In the genomic region with DNA sequence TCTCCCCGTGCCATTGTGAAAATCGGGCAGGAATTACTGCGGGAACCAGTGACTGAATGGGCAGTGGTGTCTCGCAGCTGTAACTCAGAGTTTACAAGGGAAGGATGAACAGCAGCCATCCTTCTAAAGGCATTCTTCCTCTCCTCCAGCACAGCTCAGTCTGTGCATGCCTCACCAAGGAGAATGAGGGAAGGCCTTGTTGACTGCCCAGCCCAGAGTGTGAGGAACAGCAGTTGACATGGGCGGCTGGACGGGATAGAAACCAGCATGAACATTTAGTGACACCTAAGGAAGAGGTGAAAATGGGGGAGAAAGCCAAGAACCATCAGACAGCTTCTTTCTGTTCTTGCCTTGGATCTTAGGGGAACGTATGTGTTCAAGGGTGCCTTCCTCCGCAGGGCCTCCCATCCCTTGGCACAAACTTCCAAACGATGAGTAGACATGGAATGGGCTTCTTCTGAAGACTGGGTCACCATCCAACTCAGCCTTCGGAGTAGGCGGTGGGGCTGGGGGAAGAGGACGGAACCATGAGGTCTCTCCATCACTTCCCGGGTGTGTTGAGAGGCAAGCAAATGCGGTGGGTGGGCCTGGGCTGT, we compare ENCODE assay signal across 10 cellular contexts. TPM values are rescaled to one million over a fixed set of nuclear protein-coding genes. Genes with fewer than 3 reads are reported as not detected.
A peak's percentile ranks its signal among the peaks of the same experiment; 100 is the strongest.
DNase-seq lines count a peak whose midpoint lies in the region; ATAC-seq and TF ChIP-seq lines count a peak whose summit lies in the region.
"Had no signal": no experiment of that assay in that cellular context is flagged by ENCODE, and none has a peak within 500 bp of the region (broad histone marks: within the 10 kb centered on the region; RNA-seq: fewer than 3 reads in every experiment).

No MANE protein-coding gene starts in this region.

- H3K9me3 ChIP-seq in stomach (no peaks in the 10 kb centered on the region), Peyer's patch (no peaks in the 10 kb centered on the region)

- H3K4me3 Mint-ChIP-seq in activated CD8-positive, alpha-beta memory T cell treated with anti-CD3 and anti-CD28 coated beads, Interleukin-2, amount 10 ng/mL, durations not matched to agents 7 days and 5 days, result peak overlapping the region; percentile 68
- peak overlapping the region; percentile 61 for H3K4me3 Mint-ChIP-seq in activated T-helper 17 cell treated with anti-CD3 and anti-CD28 coated beads, Interleukin-2, amount 50 U/mL, for 72 hours

- H3K36me3 ChIP-seq in stomach (no peaks in the 10 kb centered on the region), Peyer's patch (no peaks in the 10 kb centered on the region)

- peaks cover 62% of the 10 kb centered on the region for H3K27me3 Mint-ChIP-seq in activated CD8-positive, alpha-beta memory T cell treated with anti-CD3 and anti-CD28 coated beads, Interleukin-2, amount 10 ng/mL, durations not matched to agents 7 days and 5 days
- peaks cover 58% of the 10 kb centered on the region for H3K27me3 Mint-ChIP-seq in activated T-helper 17 cell treated with anti-CD3 and anti-CD28 coated beads, Interleukin-2, amount 50 U/mL, for 72 hours

- H3K4me1 Mint-ChIP-seq in activated CD8-positive, alpha-beta memory T cell treated with anti-CD3 and anti-CD28 coated beads, Interleukin-2, amount 10 ng/mL, durations not matched to agents 7 days and 5 days, result peaks cover 11% of the 10 kb centered on the region
- H3K4me1 Mint-ChIP-seq in activated T-helper 17 cell treated with anti-CD3 and anti-CD28 coated beads, Interleukin-2, amount 50 U/mL, for 72 hours, result no peaks in the 10 kb centered on the region

- ATAC-seq in activated CD8-positive, alpha-beta memory T cell treated with anti-CD3 and anti-CD28 coated beads, Interleukin-2, amount 10 ng/mL, durations not matched to agents 7 days and 5 days, result no peak
- ATAC-seq in activated T-helper 17 cell treated with anti-CD3 and anti-CD28 coated beads, Interleukin-2, amount 50 U/mL, for 72 hours (replicated peaks), result no peak

- no peaks in the 10 kb centered on the region for H3K36me3 Mint-ChIP-seq in activated CD8-positive, alpha-beta memory T cell treated with anti-CD3 and anti-CD28 coated beads, Interleukin-2, amount 10 ng/mL, durations not matched to agents 7 days and 5 days
- H3K36me3 Mint-ChIP-seq in activated T-helper 17 cell treated with anti-CD3 and anti-CD28 coated beads, Interleukin-2, amount 50 U/mL, for 72 hours (ENCODE audit: low read depth), result peaks cover 6% of the 10 kb centered on the region

- H3K4me3 ChIP-seq in stomach, result peak overlapping the region; percentile 62 to 87 (median 68)
- peak overlapping the region in 2 of 4 donors; percentile 44 to 57 for H3K4me3 ChIP-seq in Peyer's patch

- TF ChIP-seq CTCF in stomach (IDR thresholded peaks at IDR 0.05) (no peak), Peyer's patch (IDR thresholded peaks at IDR 0.05) (no peak)

- DNase-seq in activated CD8-positive, alpha-beta memory T cell treated with anti-CD3 and anti-CD28 coated beads, Interleukin-2, amount 10 ng/mL, durations not matched to agents 7 days and 5 days, result no peak
- DNase-seq in activated CD8-positive, alpha-beta memory T cell treated with anti-CD3 and anti-CD28 coated beads, Interleukin-2, amount 50 U/mL, for 4 hours, result no peak
- DNase-seq in left kidney (ENCODE audit: low read depth, low spot score), result peak; percentile 9
- DNase-seq in stomach, result no peak
- DNase-seq in Peyer's patch, result no peak
- no peak for DNase-seq in SKM-1 treated with dmso at 0.1 percent for 144 hours (lab: John Stamatoyannopoulos, UW; ENCODE audit: unreplicated experiment)
- no peak for DNase-seq in LoVo (ENCODE audit: low spot score)
- DNase-seq: NCI-H1694 treated with DMSO at 0.1 percent for 48 hours had no signal

- H3K27ac ChIP-seq in stomach, result peak overlapping the region in 1 of 5 donors; percentile 72
- H3K27ac ChIP-seq in Peyer's patch, result peak overlapping the region in 1 of 4 donors; percentile 33
- H3K27ac ChIP-seq: epithelial cell of prostate had no signal

- TF ChIP-seq EP300 in stomach (IDR thresholded peaks at IDR 0.05), result no peak

- TF ChIP-seq POLR2A in stomach (IDR thresholded peaks at IDR 0.05) (no peak), Peyer's patch (IDR thresholded peaks at IDR 0.05) (no peak)

- H3K4me1 ChIP-seq in stomach (peaks cover 6 to 36% (median 16%) of the 10 kb centered on the region in 4 donors), Peyer's patch (peaks cover 0 to 6% (median 2%) of the 10 kb centered on the region in 4 donors)

- H3K27ac Mint-ChIP-seq in activated CD8-positive, alpha-beta memory T cell treated with anti-CD3 and anti-CD28 coated beads, Interleukin-2, amount 10 ng/mL, durations not matched to agents 7 days and 5 days, result no peak overlapping the region
- no peak overlapping the region for H3K27ac Mint-ChIP-seq in activated T-helper 17 cell treated with anti-CD3 and anti-CD28 coated beads, Interleukin-2, amount 50 U/mL, for 72 hours

- H3K9me3 Mint-ChIP-seq in activated CD8-positive, alpha-beta memory T cell treated with anti-CD3 and anti-CD28 coated beads, Interleukin-2, amount 10 ng/mL, durations not matched to agents 7 days and 5 days (ENCODE audit: low read depth), result no peaks in the 10 kb centered on the region
- no peaks in the 10 kb centered on the region for H3K9me3 Mint-ChIP-seq in activated T-helper 17 cell treated with anti-CD3 and anti-CD28 coated beads, Interleukin-2, amount 50 U/mL, for 72 hours

- intact Hi-C loops in stomach (cut with DNase I; ENCODE audit: low total_unique reads), result no loop called here

- WGBS in stomach, 5 donors, result 72 to 80% (median 78%) methylated on average over 14 of the region's 14 CpGs

- H3K27me3 ChIP-seq in stomach (peaks cover 0 to 38% (median 17%) of the 10 kb centered on the region in 3 donors), Peyer's patch (peaks cover 0 to 13% of the 10 kb centered on the region in 2 donors)

- CTCF ChIA-PET in activated CD8-positive, alpha-beta memory T cell treated with anti-CD3 and anti-CD28 coated beads, Interleukin-2, amount 10 ng/mL, durations not matched to agents 7 days and 5 days (lab: Charles Lee), result interaction anchor here (1.4 kb wide), 1 partner anchor 30 kb away, joined by 5 read pairs; no protein-coding TSS in a partner anchor

RNA-seq across cellular contexts. Expression of gene PDE8B, which starts 0.9 kb away (rescaled TPM):
- under 1 TPM in 1 of 2 experiments, not detected in 1; 0.68 TPM for total RNA-seq in activated CD8-positive, alpha-beta memory T cell treated with anti-CD3 and anti-CD28 coated beads, Interleukin-2, amount 10 ng/mL, durations not matched to agents 7 days and 5 days
- total RNA-seq in activated T-helper 17 cell treated with anti-CD3 and anti-CD28 coated beads, Interleukin-2, amount 50 U/mL, for 72 hours, result not detected
- total RNA-seq in stomach (100 to 1,000 TPM in 1 of 5 donors, 10 to 100 TPM in 1, 1 to 10 TPM in 2, not detected in 1; 3.5 to 243 (median 18.1) TPM), Peyer's patch (1 to 10 TPM in 3 of 4 donors, under 1 TPM in 1; 0.94 to 3.1 (median 1.9) TPM)
- polyA plus RNA-seq in stomach, result 1 to 10 TPM in 2 of 3 donors, under 1 TPM in 1; 0.56 to 1.4 (median 1.3) TPM
